In the genomic region with DNA sequence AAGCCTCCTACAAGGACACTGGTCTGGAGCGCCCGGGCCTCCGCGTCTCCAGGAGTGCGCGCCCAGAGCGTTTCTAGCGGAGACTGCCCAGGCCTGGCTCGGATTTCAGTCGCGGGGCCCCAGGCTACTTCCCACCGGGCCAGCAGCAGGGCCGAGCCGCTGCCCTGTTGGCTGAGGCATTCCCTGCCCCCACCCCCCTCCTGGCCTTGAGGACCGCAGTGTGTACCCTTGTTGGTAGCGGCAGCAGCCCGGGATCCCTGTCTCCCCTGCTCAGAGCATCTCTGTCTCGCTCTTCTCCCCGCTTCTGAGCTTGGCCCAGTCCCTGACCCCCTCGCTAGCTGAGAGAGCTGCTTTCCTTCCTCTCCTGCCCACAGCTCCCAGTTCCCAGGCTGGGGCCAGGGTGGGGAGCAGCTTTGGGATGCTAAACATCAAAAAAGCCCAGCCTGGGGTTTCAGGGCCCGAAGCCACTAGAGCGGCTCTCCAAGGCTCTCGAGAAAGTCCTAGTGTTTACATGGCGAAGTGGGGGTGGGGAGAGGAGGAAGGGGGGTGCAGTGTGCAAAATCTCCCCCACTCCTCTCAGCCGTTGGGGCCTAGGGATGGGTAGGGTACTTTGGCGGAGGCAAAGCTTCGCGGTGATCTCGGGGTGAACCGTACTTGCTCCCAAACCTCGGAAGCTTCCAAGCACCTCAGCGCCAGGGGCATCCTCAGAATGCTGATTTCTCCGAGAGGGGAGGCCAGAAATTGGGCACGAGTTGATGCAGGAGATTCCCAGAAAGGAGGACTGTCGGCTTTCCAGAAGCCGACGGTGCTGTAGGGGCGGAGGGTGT, we compare ENCODE assay signal across 18 cellular contexts. TPM values are rescaled to one million over a fixed set of nuclear protein-coding genes. Genes with fewer than 3 reads are reported as not detected.
DNase-seq lines count a peak whose midpoint lies in the region; ATAC-seq, FAIRE-seq and TF ChIP-seq lines count a peak whose summit lies in the region.
"Had no signal": no experiment of that assay in that cellular context is flagged by ENCODE, and none has a peak within 500 bp of the region (broad histone marks: within the 10 kb centered on the region; RNA-seq: fewer than 3 reads in every experiment).

No MANE protein-coding gene starts in this region.

- H2BK5ac ChIP-seq in mesendoderm (ENCODE audit: low read length): no peak overlapping the region

- H2AK5ac ChIP-seq in mesendoderm (ENCODE audit: low read length): no peak overlapping the region

- H4K5ac ChIP-seq in mesendoderm (ENCODE audit: low read length): no peak overlapping the region

- H3K27me3 ChIP-seq in astrocyte (ENCODE audit: insufficient read depth, low read length): peaks cover 84% of the 10 kb centered on the region
- peaks cover 80% of the 10 kb centered on the region for H3K27me3 ChIP-seq in mesendoderm (ENCODE audit: insufficient read depth, low read length, poor library complexity)
- H3K27me3 ChIP-seq in CD4-positive, alpha-beta memory T cell (ENCODE audit: insufficient read depth, low read length): peaks cover 31% of the 10 kb centered on the region
- H3K27me3 ChIP-seq in brain microvascular endothelial cell (replicated peaks): peaks cover 92% of the 10 kb centered on the region

- in situ Hi-C loops in brain microvascular endothelial cell (cut with HindIII; ENCODE audit: low pct_ligation_motif_present, low sequenced_read_pairs): no loop called here

- peak overlapping the region; percentile 1 for H3K18ac ChIP-seq in mesendoderm (ENCODE audit: low read length)

- no peak for FAIRE-seq in astrocyte (lab: Jason Lieb, UNC)
- FAIRE-seq: GM12892 had no signal

- intact Hi-C loops in CD4-positive, alpha-beta memory T cell (cut with micrococcal nuclease): no loop called here

- no CpG with 5 or more reads among the region's 38 CpGs for WGBS in mesendoderm (ENCODE audit: extremely low coverage, insufficient coverage, low lambda C conversion rate)

- H2AFZ ChIP-seq in astrocyte (ENCODE audit: low read depth, low read length): no peak overlapping the region

- H3K36me3 ChIP-seq in astrocyte (ENCODE audit: insufficient read depth, low read length) (no peaks in the 10 kb centered on the region), mesendoderm (ENCODE audit: control insufficient read depth, insufficient read depth, low read length) (no peaks in the 10 kb centered on the region), brain microvascular endothelial cell (replicated peaks) (no peaks in the 10 kb centered on the region)
- no peaks in the 10 kb centered on the region for H3K36me3 ChIP-seq in CD4-positive, alpha-beta memory T cell (ENCODE audit: insufficient read depth, low read length)
- H3K36me3 ChIP-seq: gastroesophageal sphincter, prostate gland had no signal

- peak; percentile 98 for DNase-seq in DMS79 (lab: John Stamatoyannopoulos, UW)
- DNase-seq in NCI-H1092 (lab: John Stamatoyannopoulos, UW): peak; percentile 82
- no peak for DNase-seq in astrocyte (ENCODE audit: low read depth)
- peak; percentile 75 for DNase-seq in mesendoderm
- DNase-seq in T-helper 17 cell: no peak
- no peak for DNase-seq in CD4-positive, alpha-beta memory T cell
- DNase-seq in brain microvascular endothelial cell: no peak
- DNase-seq: activated CD4-positive, alpha-beta T cell treated with anti-CD3 and anti-CD28 coated beads, Interleukin-2, amount 50 U/mL, for 1 hour; kidney glomerular epithelial cell; NCI-H774; T-helper 9 cell had no signal

- TF ChIP-seq CTCF in astrocyte (IDR thresholded peaks at IDR 0.05; ENCODE audit: insufficient read depth, low read depth, low read length) (no peak), brain microvascular endothelial cell (IDR thresholded peaks at IDR 0.05; ENCODE audit: low read depth, low read length, missing control alignments) (no peak)

- H2BK120ac ChIP-seq in mesendoderm (ENCODE audit: low read depth, low read length): no peak overlapping the region

- H3K36me3 Mint-ChIP-seq in astrocyte (ENCODE audit: low read depth, unreplicated experiment) (peaks cover 3% of the 10 kb centered on the region), T-helper 17 cell (ENCODE audit: low read depth) (peaks cover 8% of the 10 kb centered on the region)
- H3K36me3 Mint-ChIP-seq in CD4-positive, alpha-beta memory T cell: peaks cover 0 to 7% of the 10 kb centered on the region in 2 donors

- POLR2A ChIA-PET in CD4-positive, alpha-beta memory T cell (lab: Charles Lee; ENCODE audit: partially characterized antibody): no interaction called here

- no peaks in the 10 kb centered on the region for H3K79me2 ChIP-seq in astrocyte (ENCODE audit: insufficient read depth, low read length)
- H3K79me2 ChIP-seq in mesendoderm (ENCODE audit: control insufficient read depth, insufficient read depth, low read length): no peaks in the 10 kb centered on the region

- H3K23ac ChIP-seq in mesendoderm (ENCODE audit: low read length): no peak overlapping the region

- H3K9me3 ChIP-seq in astrocyte (ENCODE audit: insufficient read depth, low read depth, low read length) (peaks cover 9% of the 10 kb centered on the region), T-helper 17 cell (ENCODE audit: control insufficient read depth, low read length, poor library complexity, severe bottlenecking) (no peaks in the 10 kb centered on the region)
- no peaks in the 10 kb centered on the region for H3K9me3 ChIP-seq in CD4-positive, alpha-beta memory T cell (ENCODE audit: control insufficient read depth in 1 of 2, low read length in 2 of 2)
- H3K9me3 ChIP-seq: gastroesophageal sphincter, prostate gland had no signal

- peaks cover 3% of the 10 kb centered on the region for H4K20me1 ChIP-seq in astrocyte (ENCODE audit: insufficient read depth, low read length)

- no peak overlapping the region for H3K4ac ChIP-seq in mesendoderm (ENCODE audit: low read depth, low read length)

- H3K9me3 Mint-ChIP-seq in astrocyte (ENCODE audit: unreplicated experiment): peaks cover 15% of the 10 kb centered on the region
- peaks cover 0 to 10% (median 4%) of the 10 kb centered on the region in 8 donors for H3K9me3 Mint-ChIP-seq in CD4-positive, alpha-beta memory T cell
- H3K9me3 Mint-ChIP-seq: activated T-helper 1 cell treated with anti-CD3 and anti-CD28 coated beads, Interleukin-12 subunit alpha, Interleukin-12 subunit beta, Interleukin-2, Interleukin-4 antibody, amounts not matched to agents 30 ng/mL and 10 ng/mL and 1 ng/mL, durations not matched to agents 14 hours and 24 hours and 36 hours had no signal

- H3K4me1 ChIP-seq in astrocyte (ENCODE audit: insufficient read depth, low read length) (no peaks in the 10 kb centered on the region), mesendoderm (ENCODE audit: control insufficient read depth, low read depth, low read length) (peaks cover 3% of the 10 kb centered on the region)
- no peaks in the 10 kb centered on the region for H3K4me1 ChIP-seq in CD4-positive, alpha-beta memory T cell (ENCODE audit: insufficient read depth, low read length)

- H3K4me2 ChIP-seq in astrocyte (ENCODE audit: low read length): peak overlapping the region; percentile 36
- peak overlapping the region; percentile 1 for H3K4me2 ChIP-seq in mesendoderm (ENCODE audit: low read length)

- H3K27ac ChIP-seq in astrocyte (ENCODE audit: low read depth, low read length) (no peak overlapping the region), mesendoderm (ENCODE audit: low read depth, low read length) (no peak overlapping the region), brain microvascular endothelial cell (no peak overlapping the region)
- H3K27ac ChIP-seq in CD4-positive, alpha-beta memory T cell (ENCODE audit: low read depth, low read length): no peak overlapping the region
- H3K27ac ChIP-seq: gastroesophageal sphincter, prostate gland, RWPE1 had no signal

- no peak overlapping the region for H3K9ac ChIP-seq in astrocyte (ENCODE audit: low read length)
- H3K9ac ChIP-seq in mesendoderm (ENCODE audit: low read length): no peak overlapping the region

- H3K27me3 Mint-ChIP-seq in astrocyte (ENCODE audit: low read depth, unreplicated experiment): peaks cover 80% of the 10 kb centered on the region
- H3K27me3 Mint-ChIP-seq in T-helper 17 cell: peaks cover 77% of the 10 kb centered on the region
- H3K27me3 Mint-ChIP-seq in CD4-positive, alpha-beta memory T cell: peaks cover 60 to 68% of the 10 kb centered on the region in 2 donors

- H4K8ac ChIP-seq in mesendoderm (ENCODE audit: low read depth, low read length): no peak overlapping the region

- ATAC-seq in HG03442 (IDR thresholded peaks at IDR 0.05; ENCODE audit: unreplicated experiment) (no peak), T-helper 17 cell (no peak)
- ATAC-seq: gastroesophageal sphincter had no signal

- no peak overlapping the region for H3K4me3 Mint-ChIP-seq in astrocyte (ENCODE audit: unreplicated experiment)
- H3K4me3 Mint-ChIP-seq in T-helper 17 cell: no peak overlapping the region
- no peak overlapping the region for H3K4me3 Mint-ChIP-seq in CD4-positive, alpha-beta memory T cell
- H3K4me3 Mint-ChIP-seq: activated T-helper 1 cell treated with anti-CD3 and anti-CD28 coated beads, Interleukin-12 subunit alpha, Interleukin-12 subunit beta, Interleukin-2, Interleukin-4 antibody, amounts not matched to agents 30 ng/mL and 10 ng/mL and 1 ng/mL, durations not matched to agents 14 hours and 24 hours and 36 hours had no signal

- H3K4me3 ChIP-seq in astrocyte (ENCODE audit: insufficient read depth, low read depth, low read length) (no peak overlapping the region), mesendoderm (ENCODE audit: low read length) (no peak overlapping the region), brain microvascular endothelial cell (ENCODE audit: low read depth, low read length) (no peak overlapping the region)
- H3K4me3 ChIP-seq in CD4-positive, alpha-beta memory T cell (ENCODE audit: low read length in 2 of 2): no peak overlapping the region
- H3K4me3 ChIP-seq: gastroesophageal sphincter, prostate gland had no signal

- H3K79me1 ChIP-seq in mesendoderm (ENCODE audit: low read length): no peaks in the 10 kb centered on the region

- CTCF ChIA-PET in CD4-positive, alpha-beta memory T cell (lab: Charles Lee; ENCODE audit: partially characterized antibody): no interaction called here

- H3K4me1 Mint-ChIP-seq in astrocyte (ENCODE audit: low read depth, unreplicated experiment): peaks cover 2% of the 10 kb centered on the region
- peaks cover 4% of the 10 kb centered on the region for H3K4me1 Mint-ChIP-seq in T-helper 17 cell
- H3K4me1 Mint-ChIP-seq in CD4-positive, alpha-beta memory T cell: peaks cover 0 to 1% (median 0%) of the 10 kb centered on the region in 4 donors

- H3K27ac Mint-ChIP-seq in astrocyte (ENCODE audit: unreplicated experiment) (no peak overlapping the region), T-helper 17 cell (no peak overlapping the region)
- H3K27ac Mint-ChIP-seq in CD4-positive, alpha-beta memory T cell: no peak overlapping the region
- H3K27ac Mint-ChIP-seq: activated T-helper 1 cell treated with anti-CD3 and anti-CD28 coated beads, Interleukin-12 subunit alpha, Interleukin-12 subunit beta, Interleukin-2, Interleukin-4 antibody, amounts not matched to agents 30 ng/mL and 10 ng/mL and 1 ng/mL, durations not matched to agents 14 hours and 24 hours and 36 hours had no signal

- H3K56ac ChIP-seq in mesendoderm (ENCODE audit: low read length): peak overlapping the region; percentile 11

- no peak overlapping the region for H2BK15ac ChIP-seq in mesendoderm (replicated peaks; ENCODE audit: low read depth)

RNA-seq across cellular contexts. Expression of a gene that starts 6.4 kb away (rescaled TPM):
- not detected in 2 replicates for total RNA-seq in astrocyte
- 0.01 TPM for polyA plus RNA-seq in mesendoderm (2013, experiment 1 of 2)
- not detected for polyA plus RNA-seq in mesendoderm (2013, experiment 2 of 2)
- total RNA-seq in T-helper 17 cell: not detected
- not detected for total RNA-seq in CD4-positive, alpha-beta memory T cell
- not detected for polyA plus RNA-seq in CD4-positive, alpha-beta memory T cell
- total RNA-seq: activated T-helper 1 cell treated with anti-CD3 and anti-CD28 coated beads, Interleukin-12 subunit alpha, Interleukin-12 subunit beta, Interleukin-2, Interleukin-4 antibody, amounts not matched to agents 30 ng/mL and 10 ng/mL and 1 ng/mL, durations not matched to agents 14 hours and 24 hours and 36 hours; cerebellum; gastroesophageal sphincter; prostate gland had no signal

Comparison
In these comparisons a context has a peak if more than half of its experiments do, and no peak if none do; other contexts are left out.
1. DNase-seq: peak in DMS79 (single experiment), NCI-H1092 (single experiment) and mesendoderm (single experiment); none in astrocyte (single experiment), T-helper 17 cell (0 of 3), CD4-positive, alpha-beta memory T cell (0 of 5) and brain microvascular endothelial cell (single experiment).